In the genomic region with DNA sequence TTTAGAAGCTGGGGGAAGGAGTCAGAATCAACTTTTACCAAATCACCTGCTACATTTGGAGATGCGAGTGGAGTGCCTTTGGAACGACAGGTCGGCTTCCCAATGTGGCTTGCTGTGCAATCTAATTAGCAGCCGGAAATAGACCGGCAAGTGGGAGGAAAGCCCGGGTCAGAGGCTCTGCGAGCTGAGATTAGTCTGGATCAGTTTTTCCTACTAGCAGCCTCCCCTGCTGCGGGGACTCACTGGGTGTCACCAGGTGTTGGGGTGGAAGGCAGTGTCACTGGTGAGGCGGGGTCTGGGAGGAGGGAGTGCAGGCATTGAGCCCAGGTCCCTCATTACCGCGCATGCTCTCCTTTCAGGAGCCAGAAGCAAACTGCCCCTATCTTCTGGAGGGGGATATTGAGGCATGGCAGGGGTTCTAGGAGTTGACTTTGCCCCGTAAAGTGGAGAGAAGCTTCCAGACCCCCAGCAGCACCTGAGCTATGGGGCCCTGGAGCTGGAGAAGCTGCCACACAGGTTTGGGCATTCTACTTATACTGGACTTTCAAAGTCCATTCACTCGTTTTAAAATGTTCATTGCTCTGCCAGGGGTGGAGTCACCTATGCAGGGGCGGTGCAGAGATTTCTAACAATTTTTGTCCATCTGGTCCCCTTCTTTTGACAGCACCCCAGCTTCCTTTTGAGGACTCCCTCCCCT, we compare ENCODE assay signal across 1 cellular context.
TF ChIP-seq lines count a peak whose summit lies in the region.

No MANE protein-coding gene starts in this region.

TF ChIP-seq in K562, 482 proteins besides CTCF, POLR2A, EP300 and RAD21:
- TF ChIP-seq, protein P1, sequence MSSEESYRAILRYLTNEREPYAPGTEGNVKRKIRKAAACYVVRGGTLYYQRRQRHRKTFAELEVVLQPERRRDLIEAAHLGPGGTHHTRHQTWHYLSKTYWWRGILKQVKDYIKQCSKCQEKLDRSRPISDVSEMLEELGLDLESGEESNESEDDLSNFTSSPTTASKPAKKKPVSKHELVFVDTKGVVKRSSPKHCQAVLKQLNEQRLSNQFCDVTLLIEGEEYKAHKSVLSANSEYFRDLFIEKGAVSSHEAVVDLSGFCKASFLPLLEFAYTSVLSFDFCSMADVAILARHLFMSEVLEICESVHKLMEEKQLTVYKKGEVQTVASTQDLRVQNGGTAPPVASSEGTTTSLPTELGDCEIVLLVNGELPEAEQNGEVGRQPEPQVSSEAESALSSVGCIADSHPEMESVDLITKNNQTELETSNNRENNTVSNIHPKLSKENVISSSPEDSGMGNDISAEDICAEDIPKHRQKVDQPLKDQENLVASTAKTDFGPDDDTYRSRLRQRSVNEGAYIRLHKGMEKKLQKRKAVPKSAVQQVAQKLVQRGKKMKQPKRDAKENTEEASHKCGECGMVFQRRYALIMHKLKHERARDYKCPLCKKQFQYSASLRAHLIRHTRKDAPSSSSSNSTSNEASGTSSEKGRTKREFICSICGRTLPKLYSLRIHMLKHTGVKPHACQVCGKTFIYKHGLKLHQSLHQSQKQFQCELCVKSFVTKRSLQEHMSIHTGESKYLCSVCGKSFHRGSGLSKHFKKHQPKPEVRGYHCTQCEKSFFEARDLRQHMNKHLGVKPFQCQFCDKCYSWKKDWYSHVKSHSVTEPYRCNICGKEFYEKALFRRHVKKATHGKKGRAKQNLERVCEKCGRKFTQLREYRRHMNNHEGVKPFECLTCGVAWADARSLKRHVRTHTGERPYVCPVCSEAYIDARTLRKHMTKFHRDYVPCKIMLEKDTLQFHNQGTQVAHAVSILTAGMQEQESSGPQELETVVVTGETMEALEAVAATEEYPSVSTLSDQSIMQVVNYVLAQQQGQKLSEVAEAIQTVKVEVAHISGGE (CRISPR knock-in tag; IDR thresholded peaks at IDR 0.05) = peak in 1 of 3 experiments; percentile 47; a peak in 1 of 6 replicates
- TF ChIP-seq RAD51 (IDR thresholded peaks at IDR 0.05; ENCODE audit: borderline replicate concordance, low read depth) (no peak), NRF1 (conservative IDR thresholded peaks at IDR 0.05 in 1 of 2, IDR thresholded peaks at IDR 0.05 in 1 of 2) (peak; percentile 34 to 42; a peak in 2 of 4 replicates)
